In genomic region chr3:58306662-58307286, GRCh38 we compare ENCODE assay signal across 8 cellular contexts. TPM values are rescaled to one million over a fixed set of nuclear protein-coding genes. Genes with fewer than 3 reads are reported as not detected.
DNase-seq lines count a peak whose midpoint lies in the region; ATAC-seq and TF ChIP-seq lines count a peak whose summit lies in the region.

No MANE protein-coding gene starts in this region.

- peaks cover 1% of the 10 kb centered on the region for H3K9me3 Mint-ChIP-seq in activated T-helper 1 cell treated with anti-CD3 and anti-CD28 coated beads, Interleukin-12 subunit alpha, Interleukin-12 subunit beta, Interleukin-2, Interleukin-4 antibody, amounts not matched to agents 30 ng/mL and 10 ng/mL and 1 ng/mL, durations not matched to agents 14 hours and 24 hours and 36 hours

- H3K27ac Mint-ChIP-seq in activated T-helper 1 cell treated with anti-CD3 and anti-CD28 coated beads, Interleukin-12 subunit alpha, Interleukin-12 subunit beta, Interleukin-2, Interleukin-4 antibody, amounts not matched to agents 30 ng/mL and 10 ng/mL and 1 ng/mL, durations not matched to agents 14 hours and 24 hours and 36 hours: peak overlapping the region; percentile 99

- ATAC-seq in GM19035 (IDR thresholded peaks at IDR 0.05; ENCODE audit: unreplicated experiment) (peak; percentile 21), foreskin keratinocyte (peak; percentile 70)

- peak overlapping the region; percentile 90 for H3K27ac ChIP-seq in foreskin keratinocyte
- peak overlapping the region; percentile 98 for H3K27ac ChIP-seq in neutrophil

- POLR2A ChIA-PET in BJ (lab: Charles Lee): interaction anchor here (0.6 kb wide), 1 partner anchor 12 kb away, joined by 3 read pairs; no protein-coding TSS in a partner anchor

- TF ChIP-seq CTCF in BJ (IDR thresholded peaks at IDR 0.05; ENCODE audit: insufficient read depth, low read depth, low read length): peak; percentile 25
- peak; percentile 10 for TF ChIP-seq CTCF in foreskin keratinocyte (conservative IDR thresholded peaks at IDR 0.05)
- no peak for TF ChIP-seq CTCF in neutrophil (IDR thresholded peaks at IDR 0.05)

- H3K4me1 ChIP-seq in foreskin keratinocyte (no peaks in the 10 kb centered on the region), neutrophil (ENCODE audit: control insufficient read depth in 1 of 2, insufficient read depth in 1 of 2, low read depth in 1 of 2, low read length in 1 of 2) (peaks cover 17 to 18% of the 10 kb centered on the region in 2 experiments)

- peaks cover 8% of the 10 kb centered on the region for H3K27me3 Mint-ChIP-seq in activated T-helper 1 cell treated with anti-CD3 and anti-CD28 coated beads, Interleukin-12 subunit alpha, Interleukin-12 subunit beta, Interleukin-2, Interleukin-4 antibody, amounts not matched to agents 30 ng/mL and 10 ng/mL and 1 ng/mL, durations not matched to agents 14 hours and 24 hours and 36 hours (ENCODE audit: insufficient read depth)

- peak overlapping the region; percentile 77 for H3K4me3 ChIP-seq in BJ (ENCODE audit: low read depth, low read length)
- peak overlapping the region; percentile 87 to 91 for H3K4me3 ChIP-seq in neutrophil (ENCODE audit: low read depth in 1 of 2, low read length in 1 of 2)

- peak overlapping the region; percentile 95 for H3K4me3 Mint-ChIP-seq in activated T-helper 1 cell treated with anti-CD3 and anti-CD28 coated beads, Interleukin-12 subunit alpha, Interleukin-12 subunit beta, Interleukin-2, Interleukin-4 antibody, amounts not matched to agents 30 ng/mL and 10 ng/mL and 1 ng/mL, durations not matched to agents 14 hours and 24 hours and 36 hours

- peaks cover 18% of the 10 kb centered on the region for H3K36me3 Mint-ChIP-seq in activated T-helper 1 cell treated with anti-CD3 and anti-CD28 coated beads, Interleukin-12 subunit alpha, Interleukin-12 subunit beta, Interleukin-2, Interleukin-4 antibody, amounts not matched to agents 30 ng/mL and 10 ng/mL and 1 ng/mL, durations not matched to agents 14 hours and 24 hours and 36 hours (ENCODE audit: low read depth)

- H3K36me3 ChIP-seq in BJ (ENCODE audit: control insufficient read depth, insufficient read depth, low read length) (peaks cover 2% of the 10 kb centered on the region), neutrophil (peaks cover 14% of the 10 kb centered on the region)

- intact Hi-C loops in activated T-helper 1 cell treated with anti-CD3 and anti-CD28 coated beads, Interleukin-12 subunit alpha, Interleukin-12 subunit beta, Interleukin-2, Interleukin-4 antibody, amounts not matched to agents 30 ng/mL and 10 ng/mL and 1 ng/mL, durations not matched to agents 14 hours and 24 hours and 36 hours (cut with micrococcal nuclease): loop anchor here (1.0 to 5.0 kb wide), 14 partner anchors 15 to 1079 kb away; partner anchors contain the start of genes ABHD6, APPL1, ARF4 and CFAP20DC

- H3K27me3 ChIP-seq in BJ (ENCODE audit: control insufficient read depth, insufficient read depth, low read length) (peaks cover 3% of the 10 kb centered on the region; the same call in 1 of the 2 replicates), foreskin keratinocyte (peaks cover 4% of the 10 kb centered on the region), neutrophil (peaks cover 10% of the 10 kb centered on the region)

- peaks cover 27% of the 10 kb centered on the region for H3K4me1 Mint-ChIP-seq in activated T-helper 1 cell treated with anti-CD3 and anti-CD28 coated beads, Interleukin-12 subunit alpha, Interleukin-12 subunit beta, Interleukin-2, Interleukin-4 antibody, amounts not matched to agents 30 ng/mL and 10 ng/mL and 1 ng/mL, durations not matched to agents 14 hours and 24 hours and 36 hours (ENCODE audit: low read depth)

- CTCF ChIA-PET in BJ (lab: Yijun Ruan, JAX): interaction anchor here (0.7 to 6.4 kb wide), 56 partner anchors 12 to 324 kb away, joined by 3 to 69 read pairs (median 5); partner anchors contain the start of genes ABHD6, ACOX2, KCTD6 and PXK

- no peak for DNase-seq in BJ (ENCODE audit: low read depth)
- DNase-seq in M059J (ENCODE audit: low read depth): peak; percentile 34
- peak; percentile 15 for DNase-seq in activated T-helper 1 cell treated with anti-CD3 and anti-CD28 coated beads, Interleukin-12 subunit alpha, Interleukin-12 subunit beta, Interleukin-2, Interleukin-4 antibody, amounts not matched to agents 30 ng/mL and 10 ng/mL and 1 ng/mL, durations not matched to agents 14 hours and 24 hours and 36 hours (ENCODE audit: low spot score)
- peak in 1 of 2 donors; percentile 35 for DNase-seq in foreskin keratinocyte
- no peak for DNase-seq in dedifferentiated amniotic fluid mesenchymal stem cell (ENCODE audit: extremely low spot score)
- no peak for DNase-seq in NCI-H774 (lab: John Stamatoyannopoulos, UW)

- no peaks in the 10 kb centered on the region for H3K9me3 ChIP-seq in neutrophil

RNA-seq across cellular contexts. Expression of gene HTD2, which starts 0.5 kb away (rescaled TPM):
- polyA plus RNA-seq in BJ (2011; rRNA removed) (5.2 and 8.3 TPM in 2 replicates), foreskin keratinocyte (5.2 and 7.0 TPM in 2 replicates)
- polyA minus RNA-seq in BJ (2011; rRNA and poly(A)+ RNA removed): 1.6 and 3.1 TPM in 2 replicates
- total RNA-seq in M059J (2014; rRNA removed; shearing (Covaris generic)): 10.4 and 10.6 TPM in 2 replicates
- total RNA-seq in activated T-helper 1 cell treated with anti-CD3 and anti-CD28 coated beads, Interleukin-12 subunit alpha, Interleukin-12 subunit beta, Interleukin-2, Interleukin-4 antibody, amounts not matched to agents 30 ng/mL and 10 ng/mL and 1 ng/mL, durations not matched to agents 14 hours and 24 hours and 36 hours: 11.5 and 13.6 TPM in 2 replicates
- 6.5 and 7.5 TPM in 2 replicates for total RNA-seq in foreskin keratinocyte

RNA-seq across cellular contexts. Expression of gene RPP14, which starts 0.7 kb away (rescaled TPM):
- polyA plus RNA-seq in BJ (2011; rRNA removed): 10.9 and 13.3 TPM in 2 replicates
- polyA minus RNA-seq in BJ (2011; rRNA and poly(A)+ RNA removed): 4.1 and 6.2 TPM in 2 replicates
- total RNA-seq in M059J (2014; rRNA removed; shearing (Covaris generic)): 12.2 and 14.6 TPM in 2 replicates
- total RNA-seq in activated T-helper 1 cell treated with anti-CD3 and anti-CD28 coated beads, Interleukin-12 subunit alpha, Interleukin-12 subunit beta, Interleukin-2, Interleukin-4 antibody, amounts not matched to agents 30 ng/mL and 10 ng/mL and 1 ng/mL, durations not matched to agents 14 hours and 24 hours and 36 hours: 22.7 and 23.4 TPM in 2 replicates
- 13.5 and 13.6 TPM in 2 replicates for total RNA-seq in foreskin keratinocyte
- 8.3 and 8.7 TPM in 2 replicates for polyA plus RNA-seq in foreskin keratinocyte

RNA-seq across cellular contexts. Expression of gene PXK, which starts 25.9 kb away (rescaled TPM):
- polyA plus RNA-seq in BJ (2011; rRNA removed) (36.4 and 38.9 TPM in 2 replicates), foreskin keratinocyte (7.9 and 8.0 TPM in 2 replicates)
- polyA minus RNA-seq in BJ (2011; rRNA and poly(A)+ RNA removed): 20.0 and 28.3 TPM in 2 replicates
- total RNA-seq in M059J (2014; rRNA removed; shearing (Covaris generic)): 27.1 and 32.2 TPM in 2 replicates
- total RNA-seq in activated T-helper 1 cell treated with anti-CD3 and anti-CD28 coated beads, Interleukin-12 subunit alpha, Interleukin-12 subunit beta, Interleukin-2, Interleukin-4 antibody, amounts not matched to agents 30 ng/mL and 10 ng/mL and 1 ng/mL, durations not matched to agents 14 hours and 24 hours and 36 hours: 43.4 and 48.1 TPM in 2 replicates
- 14.5 and 18.8 TPM in 2 replicates for total RNA-seq in foreskin keratinocyte

Comparison
In these comparisons a context has a peak if more than half of its experiments do, and no peak if none do; other contexts are left out.
1. DNase-seq: peak in M059J (single experiment) and activated T-helper 1 cell treated with anti-CD3 and anti-CD28 coated beads, Interleukin-12 subunit alpha, Interleukin-12 subunit beta, Interleukin-2, Interleukin-4 antibody, amounts not matched to agents 30 ng/mL and 10 ng/mL and 1 ng/mL, durations not matched to agents 14 hours and 24 hours and 36 hours (single experiment); none in BJ (single experiment), dedifferentiated amniotic fluid mesenchymal stem cell (single experiment) and NCI-H774 (single experiment).